10 cellular contexts compared by ENCODE assay signal in genomic region chr6:15429146-15430110, GRCh38.
DNase-seq lines count a peak whose midpoint lies in the region; ATAC-seq, FAIRE-seq and TF ChIP-seq lines count a peak whose summit lies in the region.
"Had no signal": no experiment of that assay in that cellular context is flagged by ENCODE, and none has a peak within 500 bp of the region (broad histone marks: within the 10 kb centered on the region; RNA-seq: fewer than 3 reads in every experiment).

No MANE protein-coding gene starts in this region.

- H3K9ac ChIP-seq in keratinocyte (ENCODE audit: control insufficient read depth, extremely low read depth, insufficient read depth, low read length) (no peak overlapping the region), kidney (ENCODE audit: low read length in 2 of 2) (no peak overlapping the region)

- TF ChIP-seq POLR2A in breast epithelium (IDR thresholded peaks at IDR 0.05): no peak

- H3K79me2 ChIP-seq in keratinocyte (ENCODE audit: control insufficient read depth, insufficient read depth, low read length): peaks cover 90% of the 10 kb centered on the region

- H3K4me3 Mint-ChIP-seq in MCF 10A (ENCODE audit: unreplicated experiment): peak overlapping the region; percentile 33
- H3K4me3 Mint-ChIP-seq in activated naive CD8-positive, alpha-beta T cell treated with anti-CD3 and anti-CD28 coated beads for 36 hours: no peak overlapping the region
- H3K4me3 Mint-ChIP-seq in activated CD8-positive, alpha-beta memory T cell treated with anti-CD3 and anti-CD28 coated beads, Interleukin-2, amount 10 ng/mL, durations not matched to agents 7 days and 5 days: no peak overlapping the region
- H3K4me3 Mint-ChIP-seq: activated naive CD4-positive, alpha-beta T cell treated with anti-CD3 and anti-CD28 coated beads, Interleukin-2, amount 10 ng/mL, durations not matched to agents 7 days and 5 days had no signal

- peaks cover 42% of the 10 kb centered on the region for H3K4me1 Mint-ChIP-seq in MCF 10A (ENCODE audit: insufficient read depth, unreplicated experiment)
- peaks cover 73% of the 10 kb centered on the region for H3K4me1 Mint-ChIP-seq in activated naive CD8-positive, alpha-beta T cell treated with anti-CD3 and anti-CD28 coated beads for 36 hours
- H3K4me1 Mint-ChIP-seq in activated CD8-positive, alpha-beta memory T cell treated with anti-CD3 and anti-CD28 coated beads, Interleukin-2, amount 10 ng/mL, durations not matched to agents 7 days and 5 days: peaks cover 70% of the 10 kb centered on the region

- POLR2A ChIA-PET in MCF 10A (lab: Yijun Ruan, JAX): interaction anchor here (0.6 kb wide), 1 partner anchor 1699 kb away, joined by 3 read pairs; no protein-coding TSS in a partner anchor

- no peaks in the 10 kb centered on the region for H3K36me3 Mint-ChIP-seq in MCF 10A (ENCODE audit: insufficient read depth, unreplicated experiment)
- H3K36me3 Mint-ChIP-seq in activated naive CD8-positive, alpha-beta T cell treated with anti-CD3 and anti-CD28 coated beads for 36 hours: peaks cover 49% of the 10 kb centered on the region
- peaks cover 17% of the 10 kb centered on the region for H3K36me3 Mint-ChIP-seq in activated CD8-positive, alpha-beta memory T cell treated with anti-CD3 and anti-CD28 coated beads, Interleukin-2, amount 10 ng/mL, durations not matched to agents 7 days and 5 days

- H3K9me1 ChIP-seq in keratinocyte (ENCODE audit: control insufficient read depth, extremely low read depth, insufficient read depth, low read length): peaks cover 6% of the 10 kb centered on the region

- no peak for FAIRE-seq in keratinocyte (lab: Jason Lieb, UNC)
- FAIRE-seq in kidney (lab: Jason Lieb, UNC): no peak

- H3K9me3 ChIP-seq in breast epithelium: no peaks in the 10 kb centered on the region
- no peaks in the 10 kb centered on the region for H3K9me3 ChIP-seq in keratinocyte (ENCODE audit: control insufficient read depth, low read depth, low read length)
- no peaks in the 10 kb centered on the region for H3K9me3 ChIP-seq in kidney (ENCODE audit: control insufficient read depth in 1 of 2, low read length in 2 of 2)

- peaks cover 4% of the 10 kb centered on the region for H3K9me3 Mint-ChIP-seq in MCF 10A (ENCODE audit: unreplicated experiment)
- H3K9me3 Mint-ChIP-seq in activated naive CD8-positive, alpha-beta T cell treated with anti-CD3 and anti-CD28 coated beads for 36 hours: peaks cover 4% of the 10 kb centered on the region
- H3K9me3 Mint-ChIP-seq in activated CD8-positive, alpha-beta memory T cell treated with anti-CD3 and anti-CD28 coated beads, Interleukin-2, amount 10 ng/mL, durations not matched to agents 7 days and 5 days (ENCODE audit: low read depth): no peaks in the 10 kb centered on the region

- H3K27me3 ChIP-seq in breast epithelium: no peaks in the 10 kb centered on the region
- no peaks in the 10 kb centered on the region for H3K27me3 ChIP-seq in keratinocyte (ENCODE audit: control insufficient read depth, extremely low read depth, insufficient read depth, low read length)

- H3K4me1 ChIP-seq in breast epithelium (peaks cover 0 to 9% of the 10 kb centered on the region in 2 donors), keratinocyte (ENCODE audit: control insufficient read depth, extremely low read depth, insufficient read depth, low read length) (peaks cover 41% of the 10 kb centered on the region), kidney (ENCODE audit: control insufficient read depth in 1 of 2, insufficient read depth in 1 of 2, low read depth in 1 of 2, low read length in 2 of 2) (peaks cover 3 to 12% of the 10 kb centered on the region in 2 donors)

- H3K4me3 ChIP-seq in breast epithelium: no peak overlapping the region
- no peak overlapping the region for H3K4me3 ChIP-seq in keratinocyte (ENCODE audit: control insufficient read depth in 2 of 3, extremely low read depth in 1 of 3, insufficient read depth in 2 of 3, low read depth in 1 of 3, low read length in 3 of 3)
- no peak overlapping the region for H3K4me3 ChIP-seq in kidney (ENCODE audit: low read length in 2 of 2)

- no peaks in the 10 kb centered on the region for H4K20me1 ChIP-seq in keratinocyte (ENCODE audit: control insufficient read depth, extremely low read depth, insufficient read depth, low read length)

- dilution Hi-C loops in keratinocyte (cut with MboI; ENCODE audit: extremely low pct_ligation_motif_present, low sequenced_read_pairs): no loop called here

- TF ChIP-seq CTCF in MCF 10A (IDR thresholded peaks at IDR 0.05; ENCODE audit: unreplicated experiment): no peak
- no peak for TF ChIP-seq CTCF in breast epithelium (IDR thresholded peaks at IDR 0.05)
- no peak for TF ChIP-seq CTCF in keratinocyte (optimal IDR thresholded peaks at IDR 0.05 in 1 of 3, IDR thresholded peaks at IDR 0.05 in 1 of 3, conservative IDR thresholded peaks at IDR 0.05 in 1 of 3; ENCODE audit: extremely low read depth in 1 of 3, insufficient read depth in 2 of 3, low read length in 3 of 3)
- TF ChIP-seq CTCF in kidney (IDR thresholded peaks at IDR 0.05; ENCODE audit: borderline replicate concordance, extremely low read depth, insufficient read depth): no peak

- DNase-seq in MCF 10A (ENCODE audit: unreplicated experiment): peak; percentile 66
- no peak for DNase-seq in breast epithelium (ENCODE audit: low spot score in 2 of 2)
- DNase-seq in activated naive CD8-positive, alpha-beta T cell treated with anti-CD3 and anti-CD28 coated beads for 36 hours: no peak
- no peak for DNase-seq in keratinocyte (ENCODE audit: low read depth, low spot score)
- DNase-seq in kidney: no peak
- DNase-seq in activated CD8-positive, alpha-beta memory T cell treated with anti-CD3 and anti-CD28 coated beads, Interleukin-2, amount 10 ng/mL, durations not matched to agents 7 days and 5 days: no peak
- DNase-seq in NCI-H1417 (lab: John Stamatoyannopoulos, UW): no peak
- DNase-seq: activated naive CD4-positive, alpha-beta T cell treated with anti-CD3 and anti-CD28 coated beads, Interleukin-2, amount 10 ng/mL, durations not matched to agents 7 days and 5 days; NCI-H2227 treated with DMSO at 0.1 percent for 48 hours had no signal

- H3K4me2 ChIP-seq in keratinocyte (ENCODE audit: control insufficient read depth, extremely low read depth, insufficient read depth, low read depth, low read length): no peak overlapping the region

- intact Hi-C loops in MCF 10A (cut with micrococcal nuclease) (no loop called here), breast epithelium (cut with DNase I; ENCODE audit: low total_unique reads) (no loop called here), kidney (cut with DNase I) (no loop called here)

- H2AFZ ChIP-seq in keratinocyte (ENCODE audit: control insufficient read depth, low read length): no peak overlapping the region

- CTCF ChIA-PET in MCF 10A (lab: Yijun Ruan, JAX): interaction anchor here (0.6 to 0.8 kb wide), 3 partner anchors 11 to 327 kb away, joined by 3 read pairs; no protein-coding TSS in a partner anchor
- CTCF ChIA-PET in activated CD8-positive, alpha-beta memory T cell treated with anti-CD3 and anti-CD28 coated beads, Interleukin-2, amount 10 ng/mL, durations not matched to agents 7 days and 5 days (lab: Charles Lee): no interaction called here

- H3K27ac ChIP-seq in breast epithelium (no peak overlapping the region), keratinocyte (ENCODE audit: control insufficient read depth, insufficient read depth, low read length) (peak overlapping the region; percentile 27), kidney (ENCODE audit: low read depth in 2 of 2, low read length in 2 of 2) (no peak overlapping the region)

- no peak for ATAC-seq in GM21526 (IDR thresholded peaks at IDR 0.05; ENCODE audit: low FRiP score, unreplicated experiment)
- no peak for ATAC-seq in activated CD8-positive, alpha-beta memory T cell treated with anti-CD3 and anti-CD28 coated beads, Interleukin-2, amount 10 ng/mL, durations not matched to agents 7 days and 5 days

- H3K36me3 ChIP-seq in breast epithelium (no peaks in the 10 kb centered on the region), keratinocyte (ENCODE audit: control insufficient read depth in 2 of 2, extremely low read depth in 1 of 2, insufficient read depth in 2 of 2, low read length in 2 of 2) (no peaks in the 10 kb centered on the region), kidney (ENCODE audit: control insufficient read depth in 1 of 2, insufficient read depth in 2 of 2, low read length in 2 of 2) (no peaks in the 10 kb centered on the region)

- no TSS peak for BruUV-seq in MCF 10A (replicated peaks; lab: Mats Ljungman, UMichigan)

- H3K27me3 Mint-ChIP-seq in MCF 10A (ENCODE audit: insufficient read depth, unreplicated experiment): no peaks in the 10 kb centered on the region
- no peaks in the 10 kb centered on the region for H3K27me3 Mint-ChIP-seq in activated naive CD8-positive, alpha-beta T cell treated with anti-CD3 and anti-CD28 coated beads for 36 hours
- no peaks in the 10 kb centered on the region for H3K27me3 Mint-ChIP-seq in activated CD8-positive, alpha-beta memory T cell treated with anti-CD3 and anti-CD28 coated beads, Interleukin-2, amount 10 ng/mL, durations not matched to agents 7 days and 5 days
- H3K27me3 Mint-ChIP-seq: activated naive CD4-positive, alpha-beta T cell treated with anti-CD3 and anti-CD28 coated beads, Interleukin-2, amount 10 ng/mL, durations not matched to agents 7 days and 5 days had no signal

- peak overlapping the region; percentile 87 for H3K27ac Mint-ChIP-seq in MCF 10A (ENCODE audit: low read depth, unreplicated experiment)
- H3K27ac Mint-ChIP-seq in activated naive CD8-positive, alpha-beta T cell treated with anti-CD3 and anti-CD28 coated beads for 36 hours: peak overlapping the region; percentile 12
- H3K27ac Mint-ChIP-seq in activated CD8-positive, alpha-beta memory T cell treated with anti-CD3 and anti-CD28 coated beads, Interleukin-2, amount 10 ng/mL, durations not matched to agents 7 days and 5 days: no peak overlapping the region
- H3K27ac Mint-ChIP-seq: activated naive CD4-positive, alpha-beta T cell treated with anti-CD3 and anti-CD28 coated beads, Interleukin-2, amount 10 ng/mL, durations not matched to agents 7 days and 5 days had no signal
